Comparison of ENCODE assay signal across 21 cellular contexts in the genomic region with DNA sequence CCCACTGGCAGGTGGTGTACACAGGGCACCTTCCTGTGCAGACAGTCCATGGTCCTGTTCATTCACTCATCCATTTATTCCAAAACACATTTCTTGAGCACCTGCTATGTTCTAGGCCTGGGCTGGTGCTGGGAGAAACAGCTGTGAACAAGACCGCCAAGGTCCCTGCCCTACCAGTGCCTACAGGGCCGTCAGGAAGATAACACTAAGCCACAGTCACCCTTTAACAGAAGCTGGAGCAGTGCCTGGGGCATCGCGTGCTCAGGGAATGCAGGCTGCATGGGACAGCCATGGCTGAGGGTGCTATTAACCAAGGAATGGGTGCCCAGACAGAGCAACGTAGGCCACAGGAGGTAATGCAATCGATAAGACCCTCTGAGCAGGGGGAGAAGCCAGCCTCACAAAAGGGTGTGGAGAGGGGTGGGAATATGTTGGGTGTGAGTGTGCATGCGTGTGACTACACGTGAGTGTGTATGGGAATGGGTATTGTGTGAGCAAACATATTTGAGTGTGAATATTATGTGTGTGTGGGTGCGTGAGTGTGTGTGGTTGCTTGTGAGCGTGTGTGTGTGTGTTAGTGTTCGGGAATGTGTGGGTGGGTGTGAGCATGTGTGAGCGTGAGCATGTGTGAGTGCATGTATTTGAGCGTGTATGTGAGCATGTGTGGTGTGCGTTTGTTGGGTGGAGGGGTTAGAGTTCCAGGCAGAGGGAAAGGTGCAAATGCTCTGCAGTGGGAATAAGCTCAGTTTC. TPM values are rescaled to one million over a fixed set of nuclear protein-coding genes. Genes with fewer than 3 reads are reported as not detected.
DNase-seq lines count a peak whose midpoint lies in the region; ATAC-seq and TF ChIP-seq lines count a peak whose summit lies in the region.
"Had no signal": no experiment of that assay in that cellular context is flagged by ENCODE, and none has a peak within 500 bp of the region (broad histone marks: within the 10 kb centered on the region; RNA-seq: fewer than 3 reads in every experiment).

No MANE protein-coding gene starts in this region.

- no peak for TF ChIP-seq POLR2A in sigmoid colon (IDR thresholded peaks at IDR 0.05)

- TF ChIP-seq EP300 in sigmoid colon (IDR thresholded peaks at IDR 0.05): no peak

- peaks cover 0 to 27% (median 17%) of the 10 kb centered on the region in 11 experiments; a peak in 17 of 22 replicates for H3K9me3 ChIP-seq in BLaER1 treated with 17β-estradiol and CSF1 and Interleukin-3, amounts not matched to agents 10 nM and 100 nM (replicated peaks in 1 of 11)
- H3K9me3 ChIP-seq in sigmoid colon: no peaks in the 10 kb centered on the region
- H3K9me3 ChIP-seq: BE2C, right lobe of liver, testis had no signal

- H3K27me3 ChIP-seq in BLaER1 treated with 17β-estradiol and CSF1 and Interleukin-3, amounts not matched to agents 10 nM and 100 nM: no peaks in the 10 kb centered on the region
- no peaks in the 10 kb centered on the region for H3K27me3 ChIP-seq in sigmoid colon
- H3K27me3 ChIP-seq: BE2C, right lobe of liver, testis had no signal

- H4K20me1 ChIP-seq in BLaER1 treated with 17β-estradiol and CSF1 and Interleukin-3, amounts not matched to agents 10 nM and 100 nM: no peaks in the 10 kb centered on the region

- peak overlapping the region in 4 of 11 experiments; percentile 36 to 61 (median 48); a peak in 5 of 22 replicates for H3K27ac ChIP-seq in BLaER1 treated with 17β-estradiol and CSF1 and Interleukin-3, amounts not matched to agents 10 nM and 100 nM
- H3K27ac ChIP-seq in coronary artery (peak overlapping the region; percentile 46 to 51), sigmoid colon (peak overlapping the region in 3 of 4 donors; percentile 82 to 95 (median 87))
- H3K27ac ChIP-seq: HL-60, right lobe of liver, testis had no signal

- TF ChIP-seq CTCF in coronary artery (IDR thresholded peaks at IDR 0.05): no peak
- TF ChIP-seq CTCF in sigmoid colon (IDR thresholded peaks at IDR 0.05): no peak

- DNase-seq in coronary artery (ENCODE audit: low spot score) (no peak), left lobe of liver (ENCODE audit: low spot score) (no peak), sigmoid colon (peak; percentile 50), superior temporal gyrus (ENCODE audit: extremely low spot score) (no peak), NOMO-1 (lab: John Stamatoyannopoulos, UW; ENCODE audit: unreplicated experiment in 2 of 2) (no peak)
- DNase-seq: activated CD4-positive, alpha-beta T cell treated with anti-CD3 and anti-CD28 coated beads for 1 hour; activated naive CD8-positive, alpha-beta T cell treated with anti-CD3 and anti-CD28 coated beads for 36 hours; BE2C; GOT3; mesenchymal stem cell; naive B cell; NCI-H1105; NCI-H2081; NCI-H446 treated with DMSO at 0.1 percent for 48 hours; right lobe of liver; SIG-M5; testis had no signal

- ATAC-seq in left lobe of liver: peak; percentile 47
- no peak for ATAC-seq in HG03097 (IDR thresholded peaks at IDR 0.05; ENCODE audit: low FRiP score, unreplicated experiment)
- no peak for ATAC-seq in GM19023 (IDR thresholded peaks at IDR 0.05; ENCODE audit: unreplicated experiment)

- peak overlapping the region; percentile 73 to 91 (median 81) for H3K4me2 ChIP-seq in BLaER1 treated with 17β-estradiol and CSF1 and Interleukin-3, amounts not matched to agents 10 nM and 100 nM

- intact Hi-C loops in sigmoid colon (cut with DNase I): no loop called here

- H3K4me3 ChIP-seq in BLaER1 treated with 17β-estradiol and CSF1 and Interleukin-3, amounts not matched to agents 10 nM and 100 nM: no peak overlapping the region
- H3K4me3 ChIP-seq in coronary artery: no peak overlapping the region
- no peak overlapping the region for H3K4me3 ChIP-seq in sigmoid colon
- H3K4me3 ChIP-seq: right lobe of liver, testis had no signal

- WGBS in sigmoid colon, 2 donors: 88 to 90% methylated on average over 14 of the region's 14 CpGs

- no peaks in the 10 kb centered on the region for H3K36me3 ChIP-seq in BLaER1 treated with 17β-estradiol and CSF1 and Interleukin-3, amounts not matched to agents 10 nM and 100 nM
- H3K36me3 ChIP-seq in sigmoid colon: no peaks in the 10 kb centered on the region
- H3K36me3 ChIP-seq: BE2C, right lobe of liver had no signal

- H3K4me1 ChIP-seq in BLaER1 treated with 17β-estradiol and CSF1 and Interleukin-3, amounts not matched to agents 10 nM and 100 nM: peaks cover 13 to 29% (median 24%) of the 10 kb centered on the region in 10 experiments
- peaks cover 0 to 39% (median 29%) of the 10 kb centered on the region in 4 donors for H3K4me1 ChIP-seq in sigmoid colon
- H3K4me1 ChIP-seq: BE2C, right lobe of liver had no signal

- peak overlapping the region in 3 of 11 experiments; percentile 35 to 44 (median 37); a peak in 3 of 22 replicates for H3K9ac ChIP-seq in BLaER1 treated with 17β-estradiol and CSF1 and Interleukin-3, amounts not matched to agents 10 nM and 100 nM

RNA-seq across cellular contexts. Expression of a gene that starts 19.1 kb away (rescaled TPM):
- 145 TPM for total RNA-seq in left lobe of liver
- total RNA-seq in sigmoid colon: 1,000 to 10,000 TPM in 1 of 4 donors, 100 to 1,000 TPM in 3; 449 to 1,033 (median 779) TPM
- polyA plus RNA-seq in sigmoid colon: 100 to 1,000 TPM in 2 of 3 donors, 10 to 100 TPM in 1; 99.9 to 253 (median 136) TPM
